ENCODE assay signal across 30 cellular contexts in the genomic region with DNA sequence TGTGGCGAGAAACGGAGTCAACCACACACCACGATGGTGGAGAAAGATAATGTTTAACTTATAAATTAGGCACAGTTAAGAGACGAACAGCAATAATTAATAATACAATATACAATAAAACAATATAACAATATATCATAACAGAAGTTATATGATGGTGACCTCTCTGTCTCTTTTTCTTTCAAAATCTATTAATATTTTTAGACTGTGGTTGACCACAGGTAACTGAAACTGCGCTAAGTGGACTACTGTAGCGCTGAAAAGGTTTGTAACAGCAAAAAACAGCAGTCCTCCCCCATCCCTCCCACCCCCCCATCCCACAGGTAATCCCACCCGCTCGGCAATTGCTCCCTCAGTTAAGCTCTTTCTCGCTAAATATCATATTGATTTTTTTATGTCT. TPM values are rescaled to one million over a fixed set of nuclear protein-coding genes. Genes with fewer than 3 reads are reported as not detected.
"Had no signal": no experiment of that assay in that cellular context is flagged by ENCODE, and none has a peak within 500 bp of the region (broad histone marks: within the 10 kb centered on the region; RNA-seq: fewer than 3 reads in every experiment).

No MANE protein-coding gene starts in this region.

- H3K36me3 ChIP-seq: adrenal gland, MG63, Peyer's patch, SJSA1 had no signal

- H3K4me1 ChIP-seq: SJSA1 had no signal

- H3K4me3 ChIP-seq: adrenal gland, MG63, Peyer's patch, SJSA1 had no signal

- FAIRE-seq: colon, TTC549 had no signal

- ATAC-seq: activated T-helper 17 cell treated with anti-CD3 and anti-CD28 coated beads, Interleukin-2, amount 50 U/mL, for 72 hours had no signal

- H3K27me3 ChIP-seq: adrenal gland, MG63, Peyer's patch had no signal

- H3K27ac ChIP-seq: adrenal gland, Peyer's patch, SJSA1 had no signal

- DNase-seq: activated B cell treated with CpG ODN at 0.5 μM for 24 hours; activated CD4-positive, alpha-beta memory T cell treated with anti-CD3 and anti-CD28 coated beads, Interleukin-2, amount 10 ng/mL, durations not matched to agents 7 days and 5 days; activated CD4-positive, alpha-beta T cell treated with anti-CD3 and anti-CD28 coated beads for 1 hour; activated CD4-positive, alpha-beta T cell treated with anti-CD3 and anti-CD28 coated beads, Interleukin-2, amount 50 U/mL, for 1 hour; activated gamma-delta T cell; activated naive CD4-positive, alpha-beta T cell treated with anti-CD3 and anti-CD28 coated beads for 36 hours; activated naive CD8-positive, alpha-beta T cell treated with anti-CD3 and anti-CD28 coated beads, Interleukin-2, amount 10 ng/mL, durations not matched to agents 7 days and 5 days; activated T-cell treated with anti-CD3 and anti-CD28 coated beads for 4 hours; activated T-cell treated with anti-CD3 and anti-CD28 coated beads, Interleukin-2, amount 50 U/mL, for 48 hours; adrenal gland; anterior cingulate cortex; cerebellar nuclear complex; MG63; NCI-H1105; NCI-H1436; NCI-H1694 treated with DMSO at 0.1 percent for 48 hours; NCI-H2029 treated with DMSO at 0.1 percent for 48 hours; NCI-H345; NCI-H510A; NCI-H526 treated with DMSO at 0.1 percent for 48 hours; NCI-H82; Peyer's patch; SHP77; T-helper 2 cell; T1000 had no signal

- H3K9me3 ChIP-seq: adrenal gland, MG63, Peyer's patch, SJSA1 had no signal

RNA-seq across cellular contexts. Expression of gene SSTR3, which starts 3.6 kb away (rescaled TPM):
- total RNA-seq: cardiac septum, Peyer's patch, SJSA1 had no signal
